ENCODE assay signal across 8 cellular contexts in the genomic region with DNA sequence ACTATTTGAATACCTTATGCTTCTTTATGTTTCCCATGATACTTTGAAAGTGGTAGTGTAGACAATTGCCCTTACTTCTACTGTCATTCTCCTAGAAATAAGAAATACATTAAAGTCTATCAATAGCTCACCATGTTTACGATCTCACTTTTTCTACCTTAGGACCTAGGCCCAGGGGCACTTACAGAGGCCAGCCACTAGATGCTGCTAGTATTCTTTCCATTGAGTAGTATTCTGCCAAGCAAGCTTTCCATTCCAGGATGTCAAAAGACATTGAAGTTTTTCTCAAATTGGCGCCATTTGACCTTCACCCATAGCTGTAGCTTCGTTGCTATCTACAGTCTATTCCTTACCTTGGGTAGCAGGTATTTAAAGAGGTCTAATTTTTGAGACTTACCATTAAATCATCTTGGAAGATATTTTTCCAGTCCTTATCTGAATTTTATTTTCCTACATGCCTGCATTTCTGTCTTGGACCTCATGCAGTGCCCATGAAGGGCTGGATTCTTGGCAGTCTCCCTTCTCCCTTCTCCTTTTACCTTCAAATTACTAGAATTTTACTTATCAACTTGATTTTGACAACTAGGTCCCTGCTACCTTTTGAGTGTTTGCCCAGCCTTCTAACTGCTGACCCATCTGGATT.
DNase-seq lines count a peak whose midpoint lies in the region; ATAC-seq, FAIRE-seq and TF ChIP-seq lines count a peak whose summit lies in the region.

No MANE protein-coding gene starts in this region.

- H2BK15ac ChIP-seq in H9 (ENCODE audit: low read depth, low read length) = no peak overlapping the region

- no peak overlapping the region for H2BK120ac ChIP-seq in H9 (ENCODE audit: low read depth, low read length, poor library complexity, severe bottlenecking)

- no peak overlapping the region for H3K4me3 Mint-ChIP-seq in H9
- no peak overlapping the region for H3K4me3 Mint-ChIP-seq in activated CD4-positive, alpha-beta T cell treated with anti-CD3 and anti-CD28 coated beads for 36 hours

- H3K27me3 ChIP-seq in H9 (ENCODE audit: insufficient read depth, low read length) = no peaks in the 10 kb centered on the region
- no peaks in the 10 kb centered on the region for H3K27me3 ChIP-seq in spleen (replicated peaks in 1 of 7)

- ATAC-seq in activated CD4-positive, alpha-beta T cell treated with anti-CD3 and anti-CD28 coated beads for 36 hours = no peak

- H4K91ac ChIP-seq in H9 (ENCODE audit: insufficient read length, low read depth, low read length) = no peak overlapping the region

- TF ChIP-seq CTCF in GM12865 (IDR thresholded peaks at IDR 0.05; ENCODE audit: insufficient read depth, low read depth, low read length, missing control alignments) (peak; percentile 96), H9 (conservative IDR thresholded peaks at IDR 0.05) (peak; percentile 98), epithelial cell of esophagus (IDR thresholded peaks at IDR 0.05; ENCODE audit: insufficient read depth, low read depth, low read length, missing control alignments) (peak; percentile 100), spleen (IDR thresholded peaks at IDR 0.05 in 8 of 11, conservative IDR thresholded peaks at IDR 0.05 in 3 of 11) (peak in 5 of 11 experiments; percentile 29 to 43 (median 40))

- no peak overlapping the region for H4K5ac ChIP-seq in H9 (ENCODE audit: insufficient read length, low read depth, low read length)

- H2AK5ac ChIP-seq in H9 (ENCODE audit: insufficient read length, low read length) = no peak overlapping the region

- no peak overlapping the region for H3K14ac ChIP-seq in H9 (ENCODE audit: insufficient read depth, low read length)

- H3K36me3 Mint-ChIP-seq in H9 (ENCODE audit: insufficient read depth in 1 of 3, low read depth in 3 of 3) = no peaks in the 10 kb centered on the region
- no peaks in the 10 kb centered on the region for H3K36me3 Mint-ChIP-seq in activated CD4-positive, alpha-beta T cell treated with anti-CD3 and anti-CD28 coated beads for 36 hours (ENCODE audit: low read depth)

- H3K27ac ChIP-seq in H9 (ENCODE audit: insufficient read length, low read depth, low read length) (no peak overlapping the region), spleen (no peak overlapping the region)

- H3K27ac Mint-ChIP-seq in H9 = no peak overlapping the region
- no peak overlapping the region for H3K27ac Mint-ChIP-seq in activated CD4-positive, alpha-beta T cell treated with anti-CD3 and anti-CD28 coated beads for 36 hours

- H4K20me1 ChIP-seq in H9 (ENCODE audit: control insufficient read depth, insufficient read depth, insufficient read length) = no peaks in the 10 kb centered on the region

- H3K4me3 ChIP-seq in GM12865 (ENCODE audit: low read depth, low read length) (no peak overlapping the region), epithelial cell of esophagus (ENCODE audit: low read length) (no peak overlapping the region), spleen (no peak overlapping the region)

- no peaks in the 10 kb centered on the region for H3K79me1 ChIP-seq in H9 (ENCODE audit: insufficient read depth, low read depth, low read length, poor library complexity, severe bottlenecking)

- intact Hi-C loops in spleen (cut with DNase I; ENCODE audit: low total_unique reads) = no loop called here
- intact Hi-C loops in activated CD4-positive, alpha-beta T cell treated with anti-CD3 and anti-CD28 coated beads for 36 hours (cut with DNase I, micrococcal nuclease) = loop anchor here in 1 of 2 experiments (2.0 kb wide), 1 partner anchor 370 kb away; no protein-coding TSS in a partner anchor

- no peak overlapping the region for H4K8ac ChIP-seq in H9 (replicated peaks; ENCODE audit: insufficient read length, low read depth, low read length)

- H3K9me3 ChIP-seq in H9 (ENCODE audit: control insufficient read depth, low read depth, low read length) = no peaks in the 10 kb centered on the region
- H3K9me3 ChIP-seq in spleen = no peaks in the 10 kb centered on the region

- H3K79me2 ChIP-seq in H9 (ENCODE audit: insufficient read depth, low read length) = no peaks in the 10 kb centered on the region

- no peak for FAIRE-seq in RCC 7860 (lab: Jason Lieb, UNC)

- DNase-seq in GM12865 (ENCODE audit: low read depth) = peak; percentile 57
- DNase-seq in H9 = peak; percentile 51
- peak; percentile 68 for DNase-seq in M059J (ENCODE audit: low read depth)
- peak; percentile 31 for DNase-seq in RCC 7860 (ENCODE audit: low spot score)
- peak; percentile 62 for DNase-seq in epithelial cell of esophagus (ENCODE audit: low read depth)
- peak; percentile 14 for DNase-seq in occipital lobe (lab: John Stamatoyannopoulos, UW)
- DNase-seq in spleen = no peak
- DNase-seq in activated CD4-positive, alpha-beta T cell treated with anti-CD3 and anti-CD28 coated beads for 36 hours = no peak

- H3K4ac ChIP-seq in H9 (ENCODE audit: low read depth, low read length) = no peak overlapping the region

- CTCF ChIA-PET in activated CD4-positive, alpha-beta T cell treated with anti-CD3 and anti-CD28 coated beads for 36 hours (lab: Charles Lee) = no interaction called here

- H3T11ph ChIP-seq in H9 (ENCODE audit: low read length) = no peak overlapping the region

- no peak overlapping the region for H2AFZ ChIP-seq in H9 (ENCODE audit: low read length)

- H3K4me1 Mint-ChIP-seq in H9 = no peaks in the 10 kb centered on the region; a peak in 1 of 4 replicates
- no peaks in the 10 kb centered on the region for H3K4me1 Mint-ChIP-seq in activated CD4-positive, alpha-beta T cell treated with anti-CD3 and anti-CD28 coated beads for 36 hours

- H3K23me2 ChIP-seq in H9 (ENCODE audit: insufficient read length, low read depth, low read length, poor library complexity, severe bottlenecking) = no peaks in the 10 kb centered on the region

- no peak overlapping the region for H3K56ac ChIP-seq in H9 (ENCODE audit: insufficient read length, low read depth, low read length)

- H3K9ac ChIP-seq in H9 (ENCODE audit: extremely low read depth, insufficient read length, low read length) = no peak overlapping the region

- no peaks in the 10 kb centered on the region for H3K27me3 Mint-ChIP-seq in H9 (ENCODE audit: low read depth)
- H3K27me3 Mint-ChIP-seq in activated CD4-positive, alpha-beta T cell treated with anti-CD3 and anti-CD28 coated beads for 36 hours = no peaks in the 10 kb centered on the region

- POLR2A ChIA-PET in activated CD4-positive, alpha-beta T cell treated with anti-CD3 and anti-CD28 coated beads for 36 hours (lab: Charles Lee) = no interaction called here

- H3K9me3 Mint-ChIP-seq in H9 = no peaks in the 10 kb centered on the region
- no peaks in the 10 kb centered on the region for H3K9me3 Mint-ChIP-seq in activated CD4-positive, alpha-beta T cell treated with anti-CD3 and anti-CD28 coated beads for 36 hours (ENCODE audit: low read depth)

- no peaks in the 10 kb centered on the region for H3K4me1 ChIP-seq in H9 (ENCODE audit: insufficient read depth, low read length)
- H3K4me1 ChIP-seq in spleen = no peaks in the 10 kb centered on the region

- no peaks in the 10 kb centered on the region for H3K36me3 ChIP-seq in spleen

- no peak overlapping the region for H3K18ac ChIP-seq in H9 (ENCODE audit: insufficient read length, low read depth, low read length)

- H2BK5ac ChIP-seq in H9 (ENCODE audit: insufficient read length, low read length) = no peak overlapping the region

- no peak overlapping the region for H2BK20ac ChIP-seq in H9 (ENCODE audit: low read depth, low read length, poor library complexity, severe bottlenecking)

- no peak for TF ChIP-seq POLR2A in spleen (IDR thresholded peaks at IDR 0.05)

- no peak overlapping the region for H3K23ac ChIP-seq in H9 (ENCODE audit: insufficient read length, low read depth, low read length)

- WGBS in H9 (ENCODE audit: extremely low coverage, insufficient read length, low lambda C conversion rate) = no CpG with 5 or more reads among the region's 3 CpGs
- WGBS in spleen, 5 donors = 44 to 52% (median 44%) methylated on average over 3 of the region's 3 CpGs

- no peak overlapping the region for H3K4me2 ChIP-seq in H9 (ENCODE audit: insufficient read depth, insufficient read length, low read length)

- H2BK12ac ChIP-seq in H9 (ENCODE audit: insufficient read length, low read depth, low read length) = no peak overlapping the region

Comparison
In these comparisons a context has a peak if more than half of its experiments do, and no peak if none do; other contexts are left out.
1. DNase-seq: peak in GM12865 (single experiment), H9 (single experiment), M059J (single experiment), RCC 7860 (single experiment), epithelial cell of esophagus (single experiment) and occipital lobe (single experiment); none in spleen (single experiment) and activated CD4-positive, alpha-beta T cell treated with anti-CD3 and anti-CD28 coated beads for 36 hours (single experiment).